In genomic region chr12:75908961-75909699, GRCh38 we compare ENCODE assay signal across 9 cellular contexts.
DNase-seq lines count a peak whose midpoint lies in the region; ATAC-seq, FAIRE-seq and TF ChIP-seq lines count a peak whose summit lies in the region.
"Had no signal": no experiment of that assay in that cellular context is flagged by ENCODE, and none has a peak within 500 bp of the region (broad histone marks: within the 10 kb centered on the region; RNA-seq: fewer than 3 reads in every experiment).

No MANE protein-coding gene starts in this region.

- H3K9me3 Mint-ChIP-seq in stimulated activated naive CD8-positive, alpha-beta T cell treated with anti-CD3 and anti-CD28 coated beads, Interleukin-15, amount 100 ng/mL, for 72 hours: peaks cover 0 to 6% of the 10 kb centered on the region in 2 donors

- no peak for FAIRE-seq in GM12892 (lab: Jason Lieb, UNC)
- FAIRE-seq: colon had no signal

- peaks cover 25% of the 10 kb centered on the region for H3K4me1 Mint-ChIP-seq in stimulated activated naive CD8-positive, alpha-beta T cell treated with anti-CD3 and anti-CD28 coated beads, Interleukin-15, amount 100 ng/mL, for 72 hours

- peaks cover 25% of the 10 kb centered on the region for H3K27me3 Mint-ChIP-seq in stimulated activated naive CD8-positive, alpha-beta T cell treated with anti-CD3 and anti-CD28 coated beads, Interleukin-15, amount 100 ng/mL, for 72 hours

- ATAC-seq in stimulated activated naive CD8-positive, alpha-beta T cell treated with anti-CD3 and anti-CD28 coated beads, Interleukin-15, amount 100 ng/mL, for 72 hours: no peak
- ATAC-seq in GM19463 (IDR thresholded peaks at IDR 0.05; ENCODE audit: unreplicated experiment): no peak
- ATAC-seq in HG02870 (IDR thresholded peaks at IDR 0.05; ENCODE audit: unreplicated experiment): no peak

- intact Hi-C loops in posterior vena cava (cut with DNase I): no loop called here

- no peak for TF ChIP-seq CTCF in fibroblast of villous mesenchyme (IDR thresholded peaks at IDR 0.05; ENCODE audit: insufficient read depth, low read depth, low read length)

- H3K4me3 Mint-ChIP-seq in stimulated activated naive CD8-positive, alpha-beta T cell treated with anti-CD3 and anti-CD28 coated beads, Interleukin-15, amount 100 ng/mL, for 72 hours: no peak overlapping the region

- no peak for TF ChIP-seq POLR2A in GM12892 (IDR thresholded peaks at IDR 0.05; ENCODE audit: low read depth, low read length)

- H3K4me3 ChIP-seq in fibroblast of villous mesenchyme (ENCODE audit: low read depth, low read length): no peak overlapping the region

- DNase-seq in DMS53 (lab: John Stamatoyannopoulos, UW) (peak; percentile 84), fibroblast of villous mesenchyme (ENCODE audit: low read depth) (peak; percentile 60), posterior vena cava (ENCODE audit: low spot score) (peak; percentile 88), GM12892 (ENCODE audit: insufficient read length) (no peak)
- DNase-seq in stimulated activated naive CD8-positive, alpha-beta T cell treated with anti-CD3 and anti-CD28 coated beads, Interleukin-15, amount 100 ng/mL, for 72 hours: no peak

- no peak overlapping the region for H3K27ac Mint-ChIP-seq in stimulated activated naive CD8-positive, alpha-beta T cell treated with anti-CD3 and anti-CD28 coated beads, Interleukin-15, amount 100 ng/mL, for 72 hours

TF ChIP-seq in PFSK-1, 5 proteins besides CTCF, POLR2A, EP300 and RAD21:
- TF ChIP-seq POLR2AphosphoS5 (IDR thresholded peaks at IDR 0.05; ENCODE audit: low read depth, low read length): no peak; the same call in 1 of the 2 replicates
- no peak; the same call in 1 of the 2 replicates for TF ChIP-seq SIN3A (IDR thresholded peaks at IDR 0.05; ENCODE audit: borderline replicate concordance, insufficient read depth, low read length)
- TF ChIP-seq TAF1 (IDR thresholded peaks at IDR 0.05; ENCODE audit: borderline replicate concordance, insufficient read depth, low read length): no peak
- TF ChIP-seq REST (IDR thresholded peaks at IDR 0.05; ENCODE audit: insufficient read depth in 1 of 2, low read depth in 2 of 2, low read length in 2 of 2): peak in 1 of 2 experiments; percentile 56; a peak in 1 of 4 replicates
- TF ChIP-seq FOXP2 (optimal IDR thresholded peaks at IDR 0.05; ENCODE audit: borderline replicate concordance, extremely low read depth, extremely low read length, insufficient read depth): peak; percentile 35

Comparison
In these comparisons a context has a peak if more than half of its experiments do, and no peak if none do; other contexts are left out.
1. DNase-seq: peak in DMS53 (single experiment), fibroblast of villous mesenchyme (single experiment) and posterior vena cava (single experiment); none in GM12892 (single experiment) and stimulated activated naive CD8-positive, alpha-beta T cell treated with anti-CD3 and anti-CD28 coated beads, Interleukin-15, amount 100 ng/mL, for 72 hours (0 of 2).